In the genomic region with DNA sequence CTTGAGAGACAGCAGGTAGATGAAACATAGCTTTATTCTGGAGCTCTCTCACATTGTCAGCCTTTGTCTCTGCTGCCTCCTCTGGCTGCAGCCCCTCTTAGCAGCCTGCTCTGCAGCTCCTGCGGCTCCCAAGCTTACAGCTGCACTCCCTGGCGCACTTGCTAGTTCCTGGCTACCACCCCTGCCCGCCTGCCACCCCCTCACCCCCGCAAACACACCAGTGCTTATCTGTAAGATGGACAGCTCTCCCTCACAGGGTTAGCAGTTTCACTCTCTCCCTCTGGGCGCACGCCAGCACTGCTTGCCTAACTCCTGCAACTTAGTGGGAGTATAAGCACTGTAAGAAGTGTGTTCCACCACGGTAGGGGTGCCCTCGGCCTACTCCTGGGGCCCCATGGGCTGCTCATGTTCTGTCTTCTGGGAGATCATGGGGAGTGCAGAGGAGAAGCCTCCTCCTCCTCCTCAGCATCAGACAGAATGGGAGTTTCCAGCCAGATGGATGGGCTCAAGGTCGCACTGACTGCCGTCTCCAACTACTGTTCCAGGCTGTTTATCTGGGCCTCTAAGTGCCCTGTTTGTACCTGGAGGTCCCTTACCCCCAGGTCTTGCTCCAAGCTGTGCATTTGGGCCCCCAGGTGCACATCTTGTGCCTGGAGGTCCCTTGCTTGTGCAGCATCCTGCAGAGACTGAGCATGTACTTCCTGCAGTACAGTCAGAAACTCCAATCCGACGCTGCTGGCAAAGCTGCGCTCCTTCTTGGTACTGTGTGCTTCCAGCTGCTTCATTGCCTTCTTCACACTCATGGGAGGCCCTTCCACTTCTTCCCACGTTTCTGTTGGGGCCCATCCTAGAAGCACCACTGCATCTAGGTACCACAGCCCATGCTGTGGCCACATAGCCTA, we compare ENCODE assay signal across 10 cellular contexts.
DNase-seq lines count a peak whose midpoint lies in the region; ATAC-seq and TF ChIP-seq lines count a peak whose summit lies in the region.
"Had no signal": no experiment of that assay in that cellular context is flagged by ENCODE, and none has a peak within 500 bp of the region (broad histone marks: within the 10 kb centered on the region; RNA-seq: fewer than 3 reads in every experiment).

No MANE protein-coding gene starts in this region.

- TF ChIP-seq EP300 in esophagus muscularis mucosa (IDR thresholded peaks at IDR 0.05) = no peak

- intact Hi-C loops in esophagus muscularis mucosa (cut with DNase I) = no loop called here

- H3K4me1 ChIP-seq in OCI-LY3 (ENCODE audit: low read length) (no peaks in the 10 kb centered on the region), esophagus muscularis mucosa (no peaks in the 10 kb centered on the region)

- no peaks in the 10 kb centered on the region for H3K79me2 ChIP-seq in OCI-LY3 (ENCODE audit: low read length)

- no peak overlapping the region for H3K4me2 ChIP-seq in OCI-LY3 (ENCODE audit: low read length)

- no peak overlapping the region for H2AFZ ChIP-seq in OCI-LY3 (ENCODE audit: low read depth, low read length)

- TF ChIP-seq CTCF in OCI-LY3 (IDR thresholded peaks at IDR 0.05; ENCODE audit: low read depth, low read length) (peak; percentile 17), esophagus muscularis mucosa (IDR thresholded peaks at IDR 0.05) (no peak)

- H3K36me3 ChIP-seq in OCI-LY3 (replicated peaks; ENCODE audit: low read depth, low read length) = no peaks in the 10 kb centered on the region
- no peaks in the 10 kb centered on the region for H3K36me3 ChIP-seq in esophagus muscularis mucosa

- H3K9ac ChIP-seq in OCI-LY3 (ENCODE audit: low read length) = no peak overlapping the region

- H3K4me3 ChIP-seq in OCI-LY3 (ENCODE audit: low read length) (no peak overlapping the region), esophagus muscularis mucosa (no peak overlapping the region)

- TF ChIP-seq POLR2A in esophagus muscularis mucosa (IDR thresholded peaks at IDR 0.05; ENCODE audit: low read depth) = no peak

- H3K27me3 ChIP-seq in OCI-LY3 (ENCODE audit: low read depth, low read length) (no peaks in the 10 kb centered on the region), esophagus muscularis mucosa (no peaks in the 10 kb centered on the region)

- no peaks in the 10 kb centered on the region for H4K20me1 ChIP-seq in OCI-LY3 (ENCODE audit: insufficient read depth, low read length)

- ATAC-seq in HG02885 (IDR thresholded peaks at IDR 0.05; ENCODE audit: poor library complexity, unreplicated experiment) = peak; percentile 73
- no peak for ATAC-seq in GM21381 (IDR thresholded peaks at IDR 0.05; ENCODE audit: unreplicated experiment)

- H3K9me3 ChIP-seq in OCI-LY3 (ENCODE audit: insufficient read depth, low read length) (no peaks in the 10 kb centered on the region), esophagus muscularis mucosa (no peaks in the 10 kb centered on the region)

- no peak overlapping the region for H3K27ac ChIP-seq in OCI-LY3 (ENCODE audit: low read length)
- no peak overlapping the region for H3K27ac ChIP-seq in esophagus muscularis mucosa (replicated peaks in 1 of 4)

- DNase-seq in GM03348 (ENCODE audit: low spot score) = peak; percentile 19
- peak; percentile 86 for DNase-seq in islet precursor cell
- DNase-seq in activated effector memory CD4-positive, alpha-beta T cell treated with anti-CD3 and anti-CD28 coated beads, Interleukin-2, amount 50 U/mL, for 16 hours = no peak
- DNase-seq in activated effector memory CD4-positive, alpha-beta T cell treated with Interleukin-2 at 50 U/mL for 16 hours = no peak
- no peak for DNase-seq in esophagus muscularis mucosa (ENCODE audit: extremely low spot score)
- DNase-seq: activated naive CD8-positive, alpha-beta T cell treated with anti-CD3 and anti-CD28 coated beads, Interleukin-2, amount 10 ng/mL, durations not matched to agents 7 days and 5 days; naive B cell had no signal

- 55% methylated on average over 11 of the region's 14 CpGs for WGBS in esophagus muscularis mucosa

Comparison
In these comparisons a context has a peak if more than half of its experiments do, and no peak if none do; other contexts are left out.
1. DNase-seq: peak in GM03348 (single experiment) and islet precursor cell (single experiment); none in activated effector memory CD4-positive, alpha-beta T cell treated with anti-CD3 and anti-CD28 coated beads, Interleukin-2, amount 50 U/mL, for 16 hours (single experiment), activated effector memory CD4-positive, alpha-beta T cell treated with Interleukin-2 at 50 U/mL for 16 hours (single experiment) and esophagus muscularis mucosa (single experiment).